ENCODE assay signal across 28 cellular contexts in the genomic region with DNA sequence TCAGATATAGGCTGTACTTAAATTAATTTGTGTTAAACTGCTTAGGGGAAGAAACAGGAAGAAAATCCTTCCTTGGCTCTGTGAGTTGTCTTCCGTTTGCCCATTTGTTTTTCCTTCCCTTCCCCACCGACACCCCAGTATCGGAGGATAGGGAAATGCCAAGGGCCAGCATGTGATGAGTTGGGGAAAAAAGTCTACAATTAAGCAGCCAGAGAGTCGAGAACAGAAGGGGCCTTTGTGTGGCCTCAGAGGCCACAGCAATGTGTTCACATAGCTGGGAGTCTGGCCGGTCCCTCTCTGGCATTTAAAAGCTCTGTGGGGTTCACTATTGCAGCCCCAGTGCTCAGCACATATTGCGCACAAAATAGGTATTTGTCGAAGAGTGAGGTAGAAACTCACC.
"Had no signal": no experiment of that assay in that cellular context is flagged by ENCODE, and none has a peak within 500 bp of the region (broad histone marks: within the 10 kb centered on the region; RNA-seq: fewer than 3 reads in every experiment).

No MANE protein-coding gene starts in this region.

- H3K4me1 Mint-ChIP-seq: activated CD4-positive, alpha-beta T cell treated with anti-CD3 and anti-CD28 coated beads for 36 hours; activated CD4-positive, alpha-beta T cell treated with anti-CD3 and anti-CD28 coated beads, Interleukin-2, amount 10 ng/mL, durations not matched to agents 24 days and 14 days; activated CD8-positive, alpha-beta memory T cell treated with anti-CD3 and anti-CD28 coated beads, Interleukin-2, amount 10 ng/mL, durations not matched to agents 7 days and 5 days; activated naive CD8-positive, alpha-beta T cell treated with anti-CD3 and anti-CD28 coated beads, Interleukin-2, amount 10 ng/mL, durations not matched to agents 7 days and 5 days; brain had no signal

- H3K4me3 Mint-ChIP-seq: activated CD4-positive, alpha-beta memory T cell treated with anti-CD3 and anti-CD28 coated beads for 36 hours; activated CD4-positive, alpha-beta T cell treated with anti-CD3 and anti-CD28 coated beads for 36 hours; activated CD4-positive, alpha-beta T cell treated with anti-CD3 and anti-CD28 coated beads, Interleukin-2, amount 10 ng/mL, durations not matched to agents 24 days and 14 days; activated CD8-positive, alpha-beta memory T cell treated with anti-CD3 and anti-CD28 coated beads, Interleukin-2, amount 10 ng/mL, durations not matched to agents 7 days and 5 days; activated CD8-positive, alpha-beta T cell treated with anti-CD3 and anti-CD28 coated beads, Interleukin-2, amount 10 ng/mL, durations not matched to agents 7 days and 5 days; activated naive CD4-positive, alpha-beta T cell treated with anti-CD3 and anti-CD28 coated beads for 36 hours; activated naive CD8-positive, alpha-beta T cell treated with anti-CD3 and anti-CD28 coated beads, Interleukin-2, amount 10 ng/mL, durations not matched to agents 7 days and 5 days; activated T-helper 1 cell treated with anti-CD3 and anti-CD28 coated beads, Interleukin-12 subunit alpha, Interleukin-12 subunit beta, Interleukin-2, Interleukin-4 antibody, amounts not matched to agents 30 ng/mL and 10 ng/mL and 1 ng/mL, durations not matched to agents 14 hours and 24 hours and 36 hours; brain had no signal

- H3K4me3 ChIP-seq: ascending aorta, breast epithelium, cardiac muscle cell, colonic mucosa, gastrocnemius medialis had no signal

- H3K36me3 Mint-ChIP-seq: activated CD4-positive, alpha-beta memory T cell treated with anti-CD3 and anti-CD28 coated beads for 36 hours; activated CD8-positive, alpha-beta memory T cell treated with anti-CD3 and anti-CD28 coated beads, Interleukin-2, amount 10 ng/mL, durations not matched to agents 7 days and 5 days; activated naive CD8-positive, alpha-beta T cell treated with anti-CD3 and anti-CD28 coated beads, Interleukin-2, amount 10 ng/mL, durations not matched to agents 7 days and 5 days; brain had no signal

- H3K36me3 ChIP-seq: ascending aorta, breast epithelium, cardiac muscle cell, colonic mucosa, gastrocnemius medialis had no signal

- H3K27me3 ChIP-seq: ascending aorta, breast epithelium, cardiac muscle cell, gastrocnemius medialis had no signal

- H3K4me1 ChIP-seq: ascending aorta, breast epithelium, colonic mucosa, gastrocnemius medialis had no signal

- DNase-seq: activated CD4-positive, alpha-beta memory T cell treated with anti-CD3 and anti-CD28 coated beads for 36 hours; activated CD4-positive, alpha-beta T cell treated with anti-CD3 and anti-CD28 coated beads for 36 hours; activated CD4-positive, alpha-beta T cell treated with anti-CD3 and anti-CD28 coated beads, Interleukin-2, amount 10 ng/mL, durations not matched to agents 24 days and 14 days; activated CD4-positive, CD25-positive, alpha-beta regulatory T cell; activated CD4-positive, CD25-positive, alpha-beta regulatory T cell treated with anti-CD3 and anti-CD28 coated beads, Interleukin-2, amount 50 U/mL, for 72 hours; activated CD8-positive, alpha-beta memory T cell treated with anti-CD3 and anti-CD28 coated beads, Interleukin-2, amount 10 ng/mL, durations not matched to agents 7 days and 5 days; activated CD8-positive, alpha-beta memory T cell treated with anti-CD3 and anti-CD28 coated beads, Interleukin-2, amount 50 U/mL, for 4 hours; activated CD8-positive, alpha-beta T cell treated with anti-CD3 and anti-CD28 coated beads, Interleukin-2, amount 10 ng/mL, durations not matched to agents 7 days and 5 days; activated effector memory CD4-positive, alpha-beta T cell treated with anti-CD3 and anti-CD28 coated beads, Interleukin-2, amount 50 U/mL, for 16 hours; activated naive CD4-positive, alpha-beta T cell treated with anti-CD3 and anti-CD28 coated beads for 36 hours; activated naive CD8-positive, alpha-beta T cell treated with anti-CD3 and anti-CD28 coated beads, Interleukin-2, amount 10 ng/mL, durations not matched to agents 7 days and 5 days; activated T-cell treated with anti-CD3 and anti-CD28 coated beads, Interleukin-2, amount 50 U/mL, for 1 hour; activated T-cell treated with anti-CD3 and anti-CD28 coated beads, Interleukin-2, amount 50 U/mL, for 48 hours; central memory CD4-positive, alpha-beta T cell; cerebellar nuclear complex; colonic mucosa; effector CD8-positive, alpha-beta T cell; foreskin fibroblast; gastrocnemius medialis; T-helper 2 cell had no signal

- H3K9me3 ChIP-seq: ascending aorta, breast epithelium, colonic mucosa, gastrocnemius medialis had no signal

- H3K27ac Mint-ChIP-seq: activated CD4-positive, alpha-beta memory T cell treated with anti-CD3 and anti-CD28 coated beads for 36 hours; activated CD4-positive, alpha-beta T cell treated with anti-CD3 and anti-CD28 coated beads for 36 hours; activated CD4-positive, alpha-beta T cell treated with anti-CD3 and anti-CD28 coated beads, Interleukin-2, amount 10 ng/mL, durations not matched to agents 24 days and 14 days; activated CD8-positive, alpha-beta memory T cell treated with anti-CD3 and anti-CD28 coated beads, Interleukin-2, amount 10 ng/mL, durations not matched to agents 7 days and 5 days; activated CD8-positive, alpha-beta T cell treated with anti-CD3 and anti-CD28 coated beads, Interleukin-2, amount 10 ng/mL, durations not matched to agents 7 days and 5 days; activated naive CD4-positive, alpha-beta T cell treated with anti-CD3 and anti-CD28 coated beads for 36 hours; activated naive CD4-positive, alpha-beta T cell treated with anti-CD3 and anti-CD28 coated beads, Interleukin-2, amount 50 U/mL, for 72 hours; activated naive CD8-positive, alpha-beta T cell treated with anti-CD3 and anti-CD28 coated beads, Interleukin-2, amount 10 ng/mL, durations not matched to agents 7 days and 5 days; activated T-helper 1 cell treated with anti-CD3 and anti-CD28 coated beads, Interleukin-12 subunit alpha, Interleukin-12 subunit beta, Interleukin-2, Interleukin-4 antibody, amounts not matched to agents 30 ng/mL and 10 ng/mL and 1 ng/mL, durations not matched to agents 14 hours and 24 hours and 36 hours; activated T-helper 2 cell treated with anti-CD3 and anti-CD28 coated beads, Interferon-gamma antibody, Interleukin-2, Interleukin-4, amounts not matched to agents 10 μg/mL and 5 μg/mL and 100 μg/mL, durations not matched to agents 14 hours and 24 hours and 36 hours; brain had no signal

- ATAC-seq: activated CD4-positive, alpha-beta T cell treated with anti-CD3 and anti-CD28 coated beads for 36 hours; activated CD8-positive, alpha-beta memory T cell treated with anti-CD3 and anti-CD28 coated beads, Interleukin-2, amount 10 ng/mL, durations not matched to agents 7 days and 5 days; activated CD8-positive, alpha-beta T cell treated with anti-CD3 and anti-CD28 coated beads, Interleukin-2, amount 10 ng/mL, durations not matched to agents 7 days and 5 days; activated naive CD4-positive, alpha-beta T cell treated with anti-CD3 and anti-CD28 coated beads, Interleukin-2, amount 50 U/mL, for 72 hours; esophagus mucosa; gastrocnemius medialis had no signal

- H3K9me3 Mint-ChIP-seq: activated CD4-positive, alpha-beta memory T cell treated with anti-CD3 and anti-CD28 coated beads for 36 hours; activated CD4-positive, alpha-beta T cell treated with anti-CD3 and anti-CD28 coated beads, Interleukin-2, amount 10 ng/mL, durations not matched to agents 24 days and 14 days; activated naive CD4-positive, alpha-beta T cell treated with anti-CD3 and anti-CD28 coated beads for 36 hours; activated naive CD8-positive, alpha-beta T cell treated with anti-CD3 and anti-CD28 coated beads, Interleukin-2, amount 10 ng/mL, durations not matched to agents 7 days and 5 days; activated T-helper 1 cell treated with anti-CD3 and anti-CD28 coated beads, Interleukin-12 subunit alpha, Interleukin-12 subunit beta, Interleukin-2, Interleukin-4 antibody, amounts not matched to agents 30 ng/mL and 10 ng/mL and 1 ng/mL, durations not matched to agents 14 hours and 24 hours and 36 hours; activated T-helper 2 cell treated with anti-CD3 and anti-CD28 coated beads, Interferon-gamma antibody, Interleukin-2, Interleukin-4, amounts not matched to agents 10 μg/mL and 5 μg/mL and 100 μg/mL, durations not matched to agents 14 hours and 24 hours and 36 hours had no signal

- H3K27ac ChIP-seq: ascending aorta, breast epithelium, cardiac muscle cell, colonic mucosa, gastrocnemius medialis had no signal
